ENCODE assay signal across 24 cellular contexts in genomic region chr9:4784403-4784802, GRCh38. TPM values are rescaled to one million over a fixed set of nuclear protein-coding genes. Genes with fewer than 3 reads are reported as not detected.
DNase-seq lines count a peak whose midpoint lies in the region; ATAC-seq, FAIRE-seq and TF ChIP-seq lines count a peak whose summit lies in the region.
"Had no signal": no experiment of that assay in that cellular context is flagged by ENCODE, and none has a peak within 500 bp of the region (broad histone marks: within the 10 kb centered on the region; RNA-seq: fewer than 3 reads in every experiment).

No MANE protein-coding gene starts in this region.

- H2AFZ ChIP-seq in trophoblast cell (ENCODE audit: insufficient read depth, low read length, poor library complexity): no peak overlapping the region

- H3K79me2 ChIP-seq in trophoblast cell (ENCODE audit: control insufficient read depth, insufficient read depth, low read length, poor library complexity): no peaks in the 10 kb centered on the region

- TF ChIP-seq EP300 in A549 (IDR thresholded peaks at IDR 0.05): no peak

- no peak overlapping the region for H4K12ac ChIP-seq in trophoblast cell (ENCODE audit: low read depth, low read length)

- no peak for TF ChIP-seq CTCF in A549 (IDR thresholded peaks at IDR 0.05)
- no peak for TF ChIP-seq CTCF in epithelial cell of esophagus (IDR thresholded peaks at IDR 0.05; ENCODE audit: insufficient read depth, low read depth, low read length, missing control alignments)

- peaks cover 8% of the 10 kb centered on the region for H3K79me1 ChIP-seq in trophoblast cell (ENCODE audit: low read length)

- FAIRE-seq in A549 (lab: Jason Lieb, UNC): peak; percentile 32
- FAIRE-seq: A204.1, GM12878, GM19239 had no signal

- no peak overlapping the region for H3K4ac ChIP-seq in trophoblast cell (ENCODE audit: low read depth, low read length)

- no peaks in the 10 kb centered on the region for H3K36me3 ChIP-seq in trophoblast cell (ENCODE audit: control insufficient read depth in 1 of 2, insufficient read depth in 2 of 2, low read length in 2 of 2)

- no peak overlapping the region for H2BK5ac ChIP-seq in trophoblast cell (ENCODE audit: low read depth, low read length, poor library complexity)

- H3K9ac ChIP-seq in trophoblast cell (ENCODE audit: low read length): no peak overlapping the region

- no peak for TF ChIP-seq RAD21 in A549 (conservative IDR thresholded peaks at IDR 0.05 in 1 of 2, IDR thresholded peaks at IDR 0.05 in 1 of 2)

- no peak overlapping the region for H3K18ac ChIP-seq in trophoblast cell (ENCODE audit: low read length)

- no peak overlapping the region for H2AK5ac ChIP-seq in trophoblast cell (ENCODE audit: low read length)

- TF ChIP-seq POLR2A in A549 (IDR thresholded peaks at IDR 0.05; ENCODE audit: low read length): no peak

- H3K27ac ChIP-seq in A549 (no peak overlapping the region), trophoblast cell (ENCODE audit: low read depth, low read length) (peak overlapping the region; percentile 18)
- H3K27ac ChIP-seq: 22Rv1, C4-2B had no signal

- no peak overlapping the region for H4K91ac ChIP-seq in trophoblast cell (ENCODE audit: low read depth, low read length)

- POLR2A ChIA-PET in A549 (lab: Yijun Ruan, JAX): no interaction called here

- no peaks in the 10 kb centered on the region for H3K4me1 ChIP-seq in A549
- H3K4me1 ChIP-seq in trophoblast cell (ENCODE audit: control insufficient read depth in 1 of 2, insufficient read depth in 2 of 2, low read length in 2 of 2): peaks cover 3 to 6% of the 10 kb centered on the region in 2 experiments

- ATAC-seq in A549 (no peak), GM21825 (IDR thresholded peaks at IDR 0.05; ENCODE audit: unreplicated experiment) (no peak)
- ATAC-seq: CD8-positive, alpha-beta T cell; GM12878 had no signal

- no peak overlapping the region for H4K8ac ChIP-seq in trophoblast cell (ENCODE audit: low read depth, low read length)

- no peak overlapping the region for H3K4me3 ChIP-seq in A549
- no peak overlapping the region for H3K4me3 ChIP-seq in epithelial cell of esophagus (ENCODE audit: low read length)
- no peak overlapping the region for H3K4me3 ChIP-seq in trophoblast cell (ENCODE audit: low read depth, low read length)
- H3K4me3 ChIP-seq: GM12878 had no signal

- 36% methylated on average over 2 of the region's 2 CpGs for WGBS in A549 (ENCODE audit: missing lambda C conversion rate)
- WGBS in trophoblast cell (ENCODE audit: extremely low coverage, insufficient coverage, insufficient read length): no CpG with 5 or more reads among the region's 2 CpGs

- H2BK120ac ChIP-seq in trophoblast cell (ENCODE audit: insufficient read depth, low read length, poor library complexity): no peak overlapping the region

- H2BK12ac ChIP-seq in trophoblast cell (ENCODE audit: low read length): no peak overlapping the region

- H3K27me3 ChIP-seq in trophoblast cell (ENCODE audit: insufficient read depth, low read length): no peaks in the 10 kb centered on the region

- H3K4me2 ChIP-seq in A549 (no peak overlapping the region), trophoblast cell (ENCODE audit: low read length) (no peak overlapping the region)

- CTCF ChIA-PET in A549 (lab: Yijun Ruan, JAX): interaction anchor here (0.8 to 2.3 kb wide), 5 partner anchors 10 to 204 kb away, joined by 3 to 7 read pairs (median 4); no protein-coding TSS in a partner anchor

- H3K9me3 ChIP-seq in A549: no peaks in the 10 kb centered on the region
- peaks cover 2% of the 10 kb centered on the region for H3K9me3 ChIP-seq in trophoblast cell (ENCODE audit: insufficient read depth, low read depth, low read length)
- H3K9me3 ChIP-seq: Caco-2 had no signal

- H3K14ac ChIP-seq in trophoblast cell (ENCODE audit: low read length): no peak overlapping the region

- no peak overlapping the region for H3K23ac ChIP-seq in trophoblast cell (ENCODE audit: low read length)

- no peak for DNase-seq in A549 (ENCODE audit: low read depth in 1 of 2, low spot score in 1 of 2)
- peak; percentile 90 for DNase-seq in OCI-M1 (lab: John Stamatoyannopoulos, UW)
- peak; percentile 25 for DNase-seq in epithelial cell of esophagus (ENCODE audit: low read depth)
- DNase-seq in trophoblast cell: no peak
- DNase-seq in AG08396 (ENCODE audit: low spot score): no peak
- no peak for DNase-seq in cerebellum (ENCODE audit: low spot score)
- no peak for DNase-seq in hepatic stellate cell (ENCODE audit: low spot score)
- DNase-seq: ACHN; Caco-2; CD4-positive, CD25-positive, alpha-beta regulatory T cell; CD8-positive, alpha-beta T cell; DMS153; DMS79; EL; GDM1; GOT3; H7; HCEC 1CT had no signal

TF ChIP-seq in A549, 52 proteins besides CTCF, POLR2A, EP300 and RAD21:
- TF ChIP-seq GATA3 (IDR thresholded peaks at IDR 0.05; ENCODE audit: borderline replicate concordance): no peak
- TF ChIP-seq ZC3H11A (IDR thresholded peaks at IDR 0.05): no peak
- TF ChIP-seq KDM1A (IDR thresholded peaks at IDR 0.05; ENCODE audit: low read depth): no peak
- TF ChIP-seq HDAC2 (IDR thresholded peaks at IDR 0.05): no peak
- TF ChIP-seq TFCP2L1 (CRISPR knock-in tag; IDR thresholded peaks at IDR 0.05): no peak
- no peak for TF ChIP-seq PHF8 (IDR thresholded peaks at IDR 0.05; ENCODE audit: borderline replicate concordance, low read depth)
- TF ChIP-seq HES2 (IDR thresholded peaks at IDR 0.05): no peak

RNA-seq across cellular contexts. Expression of gene RCL1, which starts 8.3 kb away (rescaled TPM):
- polyA plus RNA-seq in A549 (2011; rRNA removed): 25.5 and 26.7 TPM in 2 replicates
- 30.0 and 33.4 TPM in 2 replicates for polyA plus RNA-seq in A549 (2012; cell fraction: cytosol; rRNA removed)
- polyA plus RNA-seq in A549 (2012; cell fraction: nucleus; rRNA removed): 29.3 and 43.1 TPM in 2 replicates
- polyA plus RNA-seq in A549 (2017; fragmentation: RNase III; extraction: RNeasy Plus Mini Kit Qiagen cat#74134 plus additional on column Dnase treatment): 27.5 to 30.0 TPM (median 29.4 TPM) in 3 replicates
- 43.1 and 43.3 TPM in 2 replicates for polyA minus RNA-seq in A549 (2011; rRNA and poly(A)+ RNA removed)
- 25.3 and 26.8 TPM in 2 replicates for polyA plus RNA-seq in trophoblast cell (2013)
- 26.4 TPM for total RNA-seq in cerebellum

RNA-seq across cellular contexts. Expression of gene AK3, which starts 43.4 kb away (rescaled TPM):
- polyA plus RNA-seq in A549 (2011; rRNA removed) (70.4 and 83.0 TPM in 2 replicates), A549 (2017; fragmentation: RNase III; extraction: RNeasy Plus Mini Kit Qiagen cat#74134 plus additional on column Dnase treatment) (42.6 to 51.0 TPM (median 49.0 TPM) in 3 replicates)
- polyA plus RNA-seq in A549 (2012; cell fraction: cytosol; rRNA removed): 14.9 and 21.0 TPM in 2 replicates
- 6.3 and 8.9 TPM in 2 replicates for polyA plus RNA-seq in A549 (2012; cell fraction: nucleus; rRNA removed)
- 22.6 and 31.3 TPM in 2 replicates for polyA minus RNA-seq in A549 (2011; rRNA and poly(A)+ RNA removed)
- polyA plus RNA-seq in trophoblast cell (2013): 32.9 and 34.0 TPM in 2 replicates
- total RNA-seq in cerebellum: 37.5 TPM

Comparison
In these comparisons a context has a peak if more than half of its experiments do, and no peak if none do; other contexts are left out.
1. DNase-seq: peak in OCI-M1 (single experiment) and epithelial cell of esophagus (single experiment); none in A549 (0 of 2), trophoblast cell (0 of 2), AG08396 (single experiment), cerebellum (single experiment) and hepatic stellate cell (single experiment).